Comparison of ENCODE assay signal across 13 cellular contexts in genomic region chr2:235009081-235009480, GRCh38. TPM values are rescaled to one million over a fixed set of nuclear protein-coding genes. Genes with fewer than 3 reads are reported as not detected.
A peak's percentile ranks its signal among the peaks of the same experiment; 100 is the strongest.
DNase-seq lines count a peak whose midpoint lies in the region; ATAC-seq and TF ChIP-seq lines count a peak whose summit lies in the region.
"Had no signal": no experiment of that assay in that cellular context is flagged by ENCODE, and none has a peak within 500 bp of the region (broad histone marks: within the 10 kb centered on the region; RNA-seq: fewer than 3 reads in every experiment).

No MANE protein-coding gene starts in this region.

- no peaks in the 10 kb centered on the region for H3K9me3 Mint-ChIP-seq in stimulated activated effector memory CD8-positive, alpha-beta T cell treated with anti-CD3 and anti-CD28 coated beads, Interleukin-12 subunit alpha, Interleukin-12 subunit beta, amount 100 ng/mL, for 72 hours
- H3K9me3 Mint-ChIP-seq: activated CD4-positive, alpha-beta T cell treated with anti-CD3 and anti-CD28 coated beads, Interleukin-2, amount 10 ng/mL, durations not matched to agents 7 days and 5 days had no signal

- peaks cover 37 to 61% of the 10 kb centered on the region in 2 donors for H3K4me1 ChIP-seq in mucosa of rectum (ENCODE audit: control insufficient read depth in 2 of 2, insufficient read depth in 2 of 2, low read length in 2 of 2)
- H3K4me1 ChIP-seq in thyroid gland: peaks cover 22 to 42% of the 10 kb centered on the region in 2 donors
- peaks cover 5% of the 10 kb centered on the region for H3K4me1 ChIP-seq in ovary (ENCODE audit: insufficient read depth)

- no peak for ATAC-seq in HG02970 (IDR thresholded peaks at IDR 0.05; ENCODE audit: low FRiP score, unreplicated experiment)
- no peak for ATAC-seq in stimulated activated effector memory CD8-positive, alpha-beta T cell treated with anti-CD3 and anti-CD28 coated beads, Interleukin-12 subunit alpha, Interleukin-12 subunit beta, amount 100 ng/mL, for 72 hours
- ATAC-seq in GM19397 (IDR thresholded peaks at IDR 0.05; ENCODE audit: unreplicated experiment): no peak
- ATAC-seq: K562 had no signal

- H3K27ac ChIP-seq in epithelial cell of prostate: peak overlapping the region; percentile 88
- peak overlapping the region; percentile 40 to 71 for H3K27ac ChIP-seq in mucosa of rectum (ENCODE audit: low read depth in 2 of 2, low read length in 2 of 2)
- peak overlapping the region in 2 of 3 donors; percentile 17 to 52 for H3K27ac ChIP-seq in thyroid gland
- no peak overlapping the region for H3K27ac ChIP-seq in ovary

- TF ChIP-seq CTCF in LNCaP clone FGC (IDR thresholded peaks at IDR 0.05; ENCODE audit: control insufficient read depth, extremely low read depth, insufficient read depth) (no peak), thyroid gland (IDR thresholded peaks at IDR 0.05) (no peak), ovary (IDR thresholded peaks at IDR 0.05) (no peak)

- intact Hi-C loops in thyroid gland (cut with DNase I) (no loop called here), ovary (cut with DNase I) (no loop called here)

- H3K4me3 ChIP-seq in LNCaP clone FGC (ENCODE audit: low read depth, low read length): peak overlapping the region; percentile 18; the same call in 1 of the 2 replicates
- no peak overlapping the region for H3K4me3 ChIP-seq in mucosa of rectum (ENCODE audit: low read length in 2 of 2)
- H3K4me3 ChIP-seq in thyroid gland (replicated peaks in 1 of 3): no peak overlapping the region
- no peak overlapping the region for H3K4me3 ChIP-seq in ovary
- H3K4me3 ChIP-seq: K562 had no signal

- no peak for TF ChIP-seq EP300 in ovary (IDR thresholded peaks at IDR 0.05)

- 92 to 98% methylated on average over 6 of the region's 6 CpGs for WGBS in thyroid gland, 2 donors
- WGBS in ovary, 3 donors: 94 to 99% (median 98%) methylated on average over 6 of the region's 6 CpGs

- H3K4me1 Mint-ChIP-seq in stimulated activated effector memory CD8-positive, alpha-beta T cell treated with anti-CD3 and anti-CD28 coated beads, Interleukin-12 subunit alpha, Interleukin-12 subunit beta, amount 100 ng/mL, for 72 hours: no peaks in the 10 kb centered on the region
- H3K4me1 Mint-ChIP-seq: activated CD4-positive, alpha-beta T cell treated with anti-CD3 and anti-CD28 coated beads, Interleukin-2, amount 10 ng/mL, durations not matched to agents 7 days and 5 days; CD4-positive, CD25-positive, alpha-beta regulatory T cell had no signal

- H3K27ac Mint-ChIP-seq in stimulated activated effector memory CD8-positive, alpha-beta T cell treated with anti-CD3 and anti-CD28 coated beads, Interleukin-12 subunit alpha, Interleukin-12 subunit beta, amount 100 ng/mL, for 72 hours: no peak overlapping the region
- H3K27ac Mint-ChIP-seq: activated CD4-positive, alpha-beta T cell treated with anti-CD3 and anti-CD28 coated beads, Interleukin-2, amount 10 ng/mL, durations not matched to agents 7 days and 5 days; CD4-positive, CD25-positive, alpha-beta regulatory T cell had no signal

- DNase-seq in LNCaP clone FGC (ENCODE audit: low read depth) (no peak), epithelial cell of prostate (ENCODE audit: low read depth, low spot score) (no peak), thyroid gland (no peak), ovary (no peak)
- no peak for DNase-seq in stimulated activated effector memory CD8-positive, alpha-beta T cell treated with anti-CD3 and anti-CD28 coated beads, Interleukin-12 subunit alpha, Interleukin-12 subunit beta, amount 100 ng/mL, for 72 hours (ENCODE audit: low spot score in 2 of 2)
- DNase-seq: activated CD4-positive, alpha-beta T cell treated with anti-CD3 and anti-CD28 coated beads, Interleukin-2, amount 10 ng/mL, durations not matched to agents 7 days and 5 days; CD4-positive, CD25-positive, alpha-beta regulatory T cell; NCI-H187 treated with DMSO at 0.1 percent for 48 hours; SW 1271 had no signal

- TF ChIP-seq POLR2A in thyroid gland (IDR thresholded peaks at IDR 0.05) (no peak), ovary (IDR thresholded peaks at IDR 0.05) (no peak)

- H3K9ac ChIP-seq in mucosa of rectum (ENCODE audit: low read depth in 1 of 2, low read length in 2 of 2): peak overlapping the region in 1 of 2 donors; percentile 26

- H3K4me3 Mint-ChIP-seq in stimulated activated effector memory CD8-positive, alpha-beta T cell treated with anti-CD3 and anti-CD28 coated beads, Interleukin-12 subunit alpha, Interleukin-12 subunit beta, amount 100 ng/mL, for 72 hours: no peak overlapping the region
- H3K4me3 Mint-ChIP-seq: activated CD4-positive, alpha-beta T cell treated with anti-CD3 and anti-CD28 coated beads, Interleukin-2, amount 10 ng/mL, durations not matched to agents 7 days and 5 days; CD4-positive, CD25-positive, alpha-beta regulatory T cell had no signal

- no peaks in the 10 kb centered on the region for H3K36me3 Mint-ChIP-seq in stimulated activated effector memory CD8-positive, alpha-beta T cell treated with anti-CD3 and anti-CD28 coated beads, Interleukin-12 subunit alpha, Interleukin-12 subunit beta, amount 100 ng/mL, for 72 hours
- H3K36me3 Mint-ChIP-seq: CD4-positive, CD25-positive, alpha-beta regulatory T cell had no signal

- H3K27me3 ChIP-seq in mucosa of rectum (ENCODE audit: control insufficient read depth in 2 of 2, insufficient read depth in 2 of 2, low read length in 2 of 2) (no peaks in the 10 kb centered on the region), thyroid gland (no peaks in the 10 kb centered on the region), ovary (no peaks in the 10 kb centered on the region)

- no peaks in the 10 kb centered on the region for H3K9me3 ChIP-seq in mucosa of rectum (ENCODE audit: control insufficient read depth in 2 of 2, low read length in 2 of 2)
- no peaks in the 10 kb centered on the region for H3K9me3 ChIP-seq in thyroid gland
- no peaks in the 10 kb centered on the region for H3K9me3 ChIP-seq in ovary

- H3K36me3 ChIP-seq in mucosa of rectum (ENCODE audit: control insufficient read depth in 2 of 2, insufficient read depth in 2 of 2, low read length in 2 of 2) (peaks cover 0 to 2% of the 10 kb centered on the region in 2 donors), thyroid gland (no peaks in the 10 kb centered on the region), ovary (no peaks in the 10 kb centered on the region)

RNA-seq across cellular contexts. Expression of gene SH3BP4, which starts 57.3 kb away (rescaled TPM):
- total RNA-seq in thyroid gland (10 to 100 TPM; 36.9 to 64.6 (median 47.9) TPM), ovary (10 to 100 TPM; 21.2 to 44.9 (median 37.4) TPM)
- 10 to 100 TPM; 20.3 to 29.3 TPM for polyA plus RNA-seq in ovary
- total RNA-seq: activated CD4-positive, alpha-beta T cell treated with anti-CD3 and anti-CD28 coated beads, Interleukin-2, amount 10 ng/mL, durations not matched to agents 7 days and 5 days had no signal
- polyA plus RNA-seq: CD4-positive, CD25-positive, alpha-beta regulatory T cell had no signal

Comparison
In these comparisons a context has a peak if more than half of its experiments do, and no peak if none do; other contexts are left out.
1. H3K27ac ChIP-seq: peak in epithelial cell of prostate (single experiment), mucosa of rectum (2 of 2) and thyroid gland (2 of 3); none in ovary (0 of 2).